In the genomic region with DNA sequence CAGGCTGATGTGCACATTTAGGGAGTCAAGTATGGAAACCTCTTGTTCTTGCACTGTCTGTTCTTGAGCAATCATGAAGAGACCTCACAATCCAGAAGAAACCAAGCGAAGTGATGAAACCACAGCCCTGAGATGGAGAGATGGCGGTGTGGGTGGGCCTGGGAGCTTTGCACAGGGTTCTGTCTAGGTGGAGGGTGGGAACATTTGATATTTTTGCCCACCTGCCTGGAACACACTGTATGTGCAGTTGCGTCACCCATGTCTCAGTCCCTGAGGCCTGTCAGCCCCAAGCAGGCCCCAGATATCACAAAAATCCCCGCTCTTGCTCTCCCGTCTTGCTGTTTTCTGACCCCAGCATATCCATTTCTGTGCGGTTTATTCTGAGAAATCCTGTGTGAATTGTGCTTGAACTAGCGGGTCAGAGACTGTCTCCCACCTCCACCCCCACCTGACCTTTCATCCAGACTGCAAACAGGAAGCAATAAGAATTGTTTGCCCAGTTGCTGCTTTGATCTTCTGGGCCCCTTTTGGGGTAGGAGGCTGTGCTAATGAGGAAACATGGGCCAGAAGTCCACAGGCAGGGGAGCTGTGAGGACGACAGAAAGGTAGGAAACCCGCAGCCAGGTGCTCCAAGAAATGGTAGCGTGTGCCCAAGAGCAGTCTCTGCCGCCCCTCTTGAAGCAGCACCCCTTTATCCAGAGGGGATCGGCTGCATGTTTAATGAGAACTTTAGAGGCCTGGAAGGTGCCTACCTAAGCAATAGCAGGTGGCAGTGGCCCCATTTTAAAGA, we compare ENCODE assay signal across 1 cellular context.
TF ChIP-seq lines count a peak whose summit lies in the region.

No MANE protein-coding gene starts in this region.

TF ChIP-seq in HepG2, 621 proteins besides CTCF, POLR2A, EP300 and RAD21 (continued from another document and continues in another):
- TF ChIP-seq, protein P1, sequence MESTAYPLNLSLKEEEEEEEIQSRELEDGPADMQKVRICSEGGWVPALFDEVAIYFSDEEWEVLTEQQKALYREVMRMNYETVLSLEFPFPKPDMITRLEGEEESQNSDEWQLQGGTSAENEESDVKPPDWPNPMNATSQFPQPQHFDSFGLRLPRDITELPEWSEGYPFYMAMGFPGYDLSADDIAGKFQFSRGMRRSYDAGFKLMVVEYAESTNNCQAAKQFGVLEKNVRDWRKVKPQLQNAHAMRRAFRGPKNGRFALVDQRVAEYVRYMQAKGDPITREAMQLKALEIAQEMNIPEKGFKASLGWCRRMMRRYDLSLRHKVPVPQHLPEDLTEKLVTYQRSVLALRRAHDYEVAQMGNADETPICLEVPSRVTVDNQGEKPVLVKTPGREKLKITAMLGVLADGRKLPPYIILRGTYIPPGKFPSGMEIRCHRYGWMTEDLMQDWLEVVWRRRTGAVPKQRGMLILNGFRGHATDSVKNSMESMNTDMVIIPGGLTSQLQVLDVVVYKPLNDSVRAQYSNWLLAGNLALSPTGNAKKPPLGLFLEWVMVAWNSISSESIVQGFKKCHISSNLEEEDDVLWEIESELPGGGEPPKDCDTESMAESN (CRISPR knock-in tag; conservative IDR thresholded peaks at IDR 0.05), result peak; percentile 95
- TF ChIP-seq ZBTB7B (CRISPR knock-in tag; IDR thresholded peaks at IDR 0.05) (peak; percentile 99), MYNN (CRISPR knock-in tag; IDR thresholded peaks at IDR 0.05; ENCODE audit: low read depth) (peak; percentile 63; the same call in 1 of the 2 replicates), KDM2A (CRISPR knock-in tag; IDR thresholded peaks at IDR 0.05; ENCODE audit: borderline replicate concordance, low read depth) (peak; percentile 92), RARA (CRISPR knock-in tag; IDR thresholded peaks at IDR 0.05) (peak; percentile 100), AHR (CRISPR knock-in tag; IDR thresholded peaks at IDR 0.05) (peak; percentile 85), ELF1 (CRISPR knock-in tag; IDR thresholded peaks at IDR 0.05) (peak; percentile 92), ZNF124 (CRISPR knock-in tag; IDR thresholded peaks at IDR 0.05) (peak; percentile 98), ZNF12 (CRISPR knock-in tag; IDR thresholded peaks at IDR 0.05) (peak; percentile 80; the same call in 1 of the 2 replicates), FOXM1 (CRISPR knock-in tag; IDR thresholded peaks at IDR 0.05) (no peak), SRSF4 (IDR thresholded peaks at IDR 0.05; ENCODE audit: low read depth, low read length, poor library complexity, severe bottlenecking) (no peak), HOXA5 (CRISPR knock-in tag; IDR thresholded peaks at IDR 0.05) (peak; percentile 99), ZNF432 (CRISPR knock-in tag; IDR thresholded peaks at IDR 0.05; ENCODE audit: borderline replicate concordance) (no peak), ISL2 (CRISPR knock-in tag; IDR thresholded peaks at IDR 0.05) (peak; percentile 100), KDM6A (CRISPR knock-in tag; IDR thresholded peaks at IDR 0.05; ENCODE audit: low read depth) (peak; percentile 100), AGO1 (IDR thresholded peaks at IDR 0.05; ENCODE audit: low read depth, low read length, poor library complexity, severe bottlenecking) (no peak), ZNF34 (CRISPR knock-in tag; IDR thresholded peaks at IDR 0.05; ENCODE audit: borderline replicate concordance) (peak; percentile 92; the same call in 1 of the 2 replicates), MAFF (IDR thresholded peaks at IDR 0.05; ENCODE audit: low read depth, low read length) (peak; percentile 40), KLF11 (CRISPR knock-in tag; IDR thresholded peaks at IDR 0.05) (peak; percentile 75; the same call in 1 of the 2 replicates), TBX3 (IDR thresholded peaks at IDR 0.05; ENCODE audit: borderline replicate concordance) (peak; percentile 97), PAX8 (CRISPR knock-in tag; IDR thresholded peaks at IDR 0.05; ENCODE audit: borderline replicate concordance) (0 out of 2 replicates have a peak, but pooled peaks have one; percentile 33), RXRB (CRISPR knock-in tag; IDR thresholded peaks at IDR 0.05; ENCODE audit: borderline replicate concordance) (peak; percentile 100), FOSL1 (CRISPR knock-in tag; IDR thresholded peaks at IDR 0.05; ENCODE audit: borderline replicate concordance) (peak; percentile 58; the same call in 1 of the 2 replicates), ZNF552 (CRISPR knock-in tag; IDR thresholded peaks at IDR 0.05; ENCODE audit: borderline replicate concordance) (peak; percentile 64; the same call in 1 of the 2 replicates), GABPA (IDR thresholded peaks at IDR 0.05; ENCODE audit: low read depth, low read length) (no peak), GABPA (CRISPR knock-in tag; IDR thresholded peaks at IDR 0.05; ENCODE audit: low read depth) (peak; percentile 85), SETDB1 (CRISPR knock-in tag; IDR thresholded peaks at IDR 0.05; ENCODE audit: borderline replicate concordance) (no peak), ZNF605 (CRISPR knock-in tag; IDR thresholded peaks at IDR 0.05) (peak; percentile 97; the same call in 1 of the 2 replicates), RFXANK (CRISPR knock-in tag; IDR thresholded peaks at IDR 0.05) (peak; percentile 90), ZNF24 (IDR thresholded peaks at IDR 0.05) (peak; percentile 84), ZFYVE20 (CRISPR knock-in tag; IDR thresholded peaks at IDR 0.05; ENCODE audit: borderline replicate concordance, low read depth) (no peak), HNRNPK (IDR thresholded peaks at IDR 0.05; ENCODE audit: low read depth, low read length, poor library complexity, severe bottlenecking) (no peak), ZSCAN25 (CRISPR knock-in tag; IDR thresholded peaks at IDR 0.05) (peak; percentile 96), ZNF776 (CRISPR knock-in tag; IDR thresholded peaks at IDR 0.05) (no peak), ZMYM2 (CRISPR knock-in tag; IDR thresholded peaks at IDR 0.05) (peak; percentile 94), KAT7 (CRISPR knock-in tag; IDR thresholded peaks at IDR 0.05; ENCODE audit: borderline replicate concordance) (peak; percentile 90)
- TF ChIP-seq, protein P2, sequence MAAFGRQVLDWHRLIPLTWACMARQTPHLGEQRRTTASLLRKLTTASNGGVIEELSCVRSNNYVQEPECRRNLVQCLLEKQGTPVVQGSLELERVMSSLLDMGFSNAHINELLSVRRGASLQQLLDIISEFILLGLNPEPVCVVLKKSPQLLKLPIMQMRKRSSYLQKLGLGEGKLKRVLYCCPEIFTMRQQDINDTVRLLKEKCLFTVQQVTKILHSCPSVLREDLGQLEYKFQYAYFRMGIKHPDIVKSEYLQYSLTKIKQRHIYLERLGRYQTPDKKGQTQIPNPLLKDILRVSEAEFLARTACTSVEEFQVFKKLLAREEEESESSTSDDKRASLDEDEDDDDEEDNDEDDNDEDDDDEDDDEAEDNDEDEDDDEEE (CRISPR knock-in tag; IDR thresholded peaks at IDR 0.05), result peak; percentile 94
- TF ChIP-seq, protein P3, sequence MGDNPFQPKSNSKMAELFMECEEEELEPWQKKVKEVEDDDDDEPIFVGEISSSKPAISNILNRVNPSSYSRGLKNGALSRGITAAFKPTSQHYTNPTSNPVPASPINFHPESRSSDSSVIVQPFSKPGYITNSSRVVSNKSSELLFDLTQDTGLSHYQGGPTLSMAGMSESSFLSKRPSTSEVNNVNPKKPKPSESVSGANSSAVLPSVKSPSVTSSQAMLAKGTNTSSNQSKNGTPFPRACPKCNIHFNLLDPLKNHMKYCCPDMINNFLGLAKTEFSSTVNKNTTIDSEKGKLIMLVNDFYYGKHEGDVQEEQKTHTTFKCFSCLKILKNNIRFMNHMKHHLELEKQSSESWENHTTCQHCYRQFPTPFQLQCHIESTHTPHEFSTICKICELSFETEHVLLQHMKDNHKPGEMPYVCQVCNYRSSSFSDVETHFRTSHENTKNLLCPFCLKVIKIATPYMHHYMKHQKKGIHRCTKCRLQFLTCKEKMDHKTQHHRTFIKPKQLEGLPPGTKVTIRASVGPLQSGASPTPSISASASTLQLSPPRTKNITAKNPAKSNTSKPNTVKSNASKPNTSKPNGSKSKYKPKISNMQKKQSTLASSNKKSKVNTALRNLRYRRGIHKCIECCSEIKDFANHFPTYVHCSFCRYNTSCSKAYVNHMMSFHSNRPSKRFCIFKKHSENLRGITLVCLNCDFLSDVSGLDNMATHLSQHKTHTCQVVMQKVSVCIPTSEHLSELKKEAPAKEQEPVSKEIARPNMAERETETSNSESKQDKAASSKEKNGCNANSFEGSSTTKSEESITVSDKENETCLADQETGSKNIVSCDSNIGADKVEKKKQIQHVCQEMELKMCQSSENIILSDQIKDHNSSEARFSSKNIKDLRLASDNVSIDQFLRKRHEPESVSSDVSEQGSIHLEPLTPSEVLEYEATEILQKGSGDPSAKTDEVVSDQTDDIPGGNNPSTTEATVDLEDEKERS (CRISPR knock-in tag; IDR thresholded peaks at IDR 0.05), result peak; percentile 97
- TF ChIP-seq, protein P4, sequence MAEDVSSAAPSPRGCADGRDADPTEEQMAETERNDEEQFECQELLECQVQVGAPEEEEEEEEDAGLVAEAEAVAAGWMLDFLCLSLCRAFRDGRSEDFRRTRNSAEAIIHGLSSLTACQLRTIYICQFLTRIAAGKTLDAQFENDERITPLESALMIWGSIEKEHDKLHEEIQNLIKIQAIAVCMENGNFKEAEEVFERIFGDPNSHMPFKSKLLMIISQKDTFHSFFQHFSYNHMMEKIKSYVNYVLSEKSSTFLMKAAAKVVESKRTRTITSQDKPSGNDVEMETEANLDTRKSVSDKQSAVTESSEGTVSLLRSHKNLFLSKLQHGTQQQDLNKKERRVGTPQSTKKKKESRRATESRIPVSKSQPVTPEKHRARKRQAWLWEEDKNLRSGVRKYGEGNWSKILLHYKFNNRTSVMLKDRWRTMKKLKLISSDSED (CRISPR knock-in tag; IDR thresholded peaks at IDR 0.05), result no peak
- TF ChIP-seq, protein P5, sequence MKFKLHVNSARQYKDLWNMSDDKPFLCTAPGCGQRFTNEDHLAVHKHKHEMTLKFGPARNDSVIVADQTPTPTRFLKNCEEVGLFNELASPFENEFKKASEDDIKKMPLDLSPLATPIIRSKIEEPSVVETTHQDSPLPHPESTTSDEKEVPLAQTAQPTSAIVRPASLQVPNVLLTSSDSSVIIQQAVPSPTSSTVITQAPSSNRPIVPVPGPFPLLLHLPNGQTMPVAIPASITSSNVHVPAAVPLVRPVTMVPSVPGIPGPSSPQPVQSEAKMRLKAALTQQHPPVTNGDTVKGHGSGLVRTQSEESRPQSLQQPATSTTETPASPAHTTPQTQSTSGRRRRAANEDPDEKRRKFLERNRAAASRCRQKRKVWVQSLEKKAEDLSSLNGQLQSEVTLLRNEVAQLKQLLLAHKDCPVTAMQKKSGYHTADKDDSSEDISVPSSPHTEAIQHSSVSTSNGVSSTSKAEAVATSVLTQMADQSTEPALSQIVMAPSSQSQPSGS (CRISPR knock-in tag; IDR thresholded peaks at IDR 0.05), result peak; percentile 97
- TF ChIP-seq, protein P6, sequence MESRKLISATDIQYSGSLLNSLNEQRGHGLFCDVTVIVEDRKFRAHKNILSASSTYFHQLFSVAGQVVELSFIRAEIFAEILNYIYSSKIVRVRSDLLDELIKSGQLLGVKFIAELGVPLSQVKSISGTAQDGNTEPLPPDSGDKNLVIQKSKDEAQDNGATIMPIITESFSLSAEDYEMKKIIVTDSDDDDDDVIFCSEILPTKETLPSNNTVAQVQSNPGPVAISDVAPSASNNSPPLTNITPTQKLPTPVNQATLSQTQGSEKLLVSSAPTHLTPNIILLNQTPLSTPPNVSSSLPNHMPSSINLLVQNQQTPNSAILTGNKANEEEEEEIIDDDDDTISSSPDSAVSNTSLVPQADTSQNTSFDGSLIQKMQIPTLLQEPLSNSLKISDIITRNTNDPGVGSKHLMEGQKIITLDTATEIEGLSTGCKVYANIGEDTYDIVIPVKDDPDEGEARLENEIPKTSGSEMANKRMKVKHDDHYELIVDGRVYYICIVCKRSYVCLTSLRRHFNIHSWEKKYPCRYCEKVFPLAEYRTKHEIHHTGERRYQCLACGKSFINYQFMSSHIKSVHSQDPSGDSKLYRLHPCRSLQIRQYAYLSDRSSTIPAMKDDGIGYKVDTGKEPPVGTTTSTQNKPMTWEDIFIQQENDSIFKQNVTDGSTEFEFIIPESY (CRISPR knock-in tag; IDR thresholded peaks at IDR 0.05), result peak; percentile 94
- TF ChIP-seq, protein P7, sequence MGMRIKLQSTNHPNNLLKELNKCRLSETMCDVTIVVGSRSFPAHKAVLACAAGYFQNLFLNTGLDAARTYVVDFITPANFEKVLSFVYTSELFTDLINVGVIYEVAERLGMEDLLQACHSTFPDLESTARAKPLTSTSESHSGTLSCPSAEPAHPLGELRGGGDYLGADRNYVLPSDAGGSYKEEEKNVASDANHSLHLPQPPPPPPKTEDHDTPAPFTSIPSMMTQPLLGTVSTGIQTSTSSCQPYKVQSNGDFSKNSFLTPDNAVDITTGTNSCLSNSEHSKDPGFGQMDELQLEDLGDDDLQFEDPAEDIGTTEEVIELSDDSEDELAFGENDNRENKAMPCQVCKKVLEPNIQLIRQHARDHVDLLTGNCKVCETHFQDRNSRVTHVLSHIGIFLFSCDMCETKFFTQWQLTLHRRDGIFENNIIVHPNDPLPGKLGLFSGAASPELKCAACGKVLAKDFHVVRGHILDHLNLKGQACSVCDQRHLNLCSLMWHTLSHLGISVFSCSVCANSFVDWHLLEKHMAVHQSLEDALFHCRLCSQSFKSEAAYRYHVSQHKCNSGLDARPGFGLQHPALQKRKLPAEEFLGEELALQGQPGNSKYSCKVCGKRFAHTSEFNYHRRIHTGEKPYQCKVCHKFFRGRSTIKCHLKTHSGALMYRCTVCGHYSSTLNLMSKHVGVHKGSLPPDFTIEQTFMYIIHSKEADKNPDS (CRISPR knock-in tag; IDR thresholded peaks at IDR 0.05), result peak; percentile 90
- TF ChIP-seq, protein P8, sequence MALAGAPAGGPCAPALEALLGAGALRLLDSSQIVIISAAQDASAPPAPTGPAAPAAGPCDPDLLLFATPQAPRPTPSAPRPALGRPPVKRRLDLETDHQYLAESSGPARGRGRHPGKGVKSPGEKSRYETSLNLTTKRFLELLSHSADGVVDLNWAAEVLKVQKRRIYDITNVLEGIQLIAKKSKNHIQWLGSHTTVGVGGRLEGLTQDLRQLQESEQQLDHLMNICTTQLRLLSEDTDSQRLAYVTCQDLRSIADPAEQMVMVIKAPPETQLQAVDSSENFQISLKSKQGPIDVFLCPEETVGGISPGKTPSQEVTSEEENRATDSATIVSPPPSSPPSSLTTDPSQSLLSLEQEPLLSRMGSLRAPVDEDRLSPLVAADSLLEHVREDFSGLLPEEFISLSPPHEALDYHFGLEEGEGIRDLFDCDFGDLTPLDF (CRISPR knock-in tag; IDR thresholded peaks at IDR 0.05), result 0 out of 2 replicates have a peak, but pooled peaks have one; percentile 53
